Comparison of ENCODE assay signal across 1 cellular context in the genomic region with DNA sequence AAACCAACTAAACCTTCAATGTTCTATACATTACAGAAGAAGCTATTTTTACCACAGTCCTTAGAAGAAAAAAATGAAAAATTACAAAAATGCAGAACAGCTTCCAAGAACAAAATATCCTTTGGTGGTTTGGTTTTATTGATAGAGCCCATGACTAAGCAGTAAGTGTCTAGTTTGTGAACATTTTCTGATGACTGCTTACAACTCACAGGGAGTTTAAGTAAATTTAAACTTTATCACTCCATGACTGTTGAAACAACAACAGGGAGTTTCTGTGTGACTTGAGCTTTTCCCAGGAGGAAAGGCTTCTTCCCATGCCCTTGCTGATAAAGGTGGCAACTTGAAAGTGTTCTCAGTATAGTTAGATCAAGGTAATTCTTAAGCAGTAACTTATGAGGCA.
TF ChIP-seq lines count a peak whose summit lies in the region.

No MANE protein-coding gene starts in this region.

TF ChIP-seq in GM23338, 12 proteins besides CTCF, POLR2A, EP300 and RAD21 (continued from another document):
- TF ChIP-seq, protein P1, sequence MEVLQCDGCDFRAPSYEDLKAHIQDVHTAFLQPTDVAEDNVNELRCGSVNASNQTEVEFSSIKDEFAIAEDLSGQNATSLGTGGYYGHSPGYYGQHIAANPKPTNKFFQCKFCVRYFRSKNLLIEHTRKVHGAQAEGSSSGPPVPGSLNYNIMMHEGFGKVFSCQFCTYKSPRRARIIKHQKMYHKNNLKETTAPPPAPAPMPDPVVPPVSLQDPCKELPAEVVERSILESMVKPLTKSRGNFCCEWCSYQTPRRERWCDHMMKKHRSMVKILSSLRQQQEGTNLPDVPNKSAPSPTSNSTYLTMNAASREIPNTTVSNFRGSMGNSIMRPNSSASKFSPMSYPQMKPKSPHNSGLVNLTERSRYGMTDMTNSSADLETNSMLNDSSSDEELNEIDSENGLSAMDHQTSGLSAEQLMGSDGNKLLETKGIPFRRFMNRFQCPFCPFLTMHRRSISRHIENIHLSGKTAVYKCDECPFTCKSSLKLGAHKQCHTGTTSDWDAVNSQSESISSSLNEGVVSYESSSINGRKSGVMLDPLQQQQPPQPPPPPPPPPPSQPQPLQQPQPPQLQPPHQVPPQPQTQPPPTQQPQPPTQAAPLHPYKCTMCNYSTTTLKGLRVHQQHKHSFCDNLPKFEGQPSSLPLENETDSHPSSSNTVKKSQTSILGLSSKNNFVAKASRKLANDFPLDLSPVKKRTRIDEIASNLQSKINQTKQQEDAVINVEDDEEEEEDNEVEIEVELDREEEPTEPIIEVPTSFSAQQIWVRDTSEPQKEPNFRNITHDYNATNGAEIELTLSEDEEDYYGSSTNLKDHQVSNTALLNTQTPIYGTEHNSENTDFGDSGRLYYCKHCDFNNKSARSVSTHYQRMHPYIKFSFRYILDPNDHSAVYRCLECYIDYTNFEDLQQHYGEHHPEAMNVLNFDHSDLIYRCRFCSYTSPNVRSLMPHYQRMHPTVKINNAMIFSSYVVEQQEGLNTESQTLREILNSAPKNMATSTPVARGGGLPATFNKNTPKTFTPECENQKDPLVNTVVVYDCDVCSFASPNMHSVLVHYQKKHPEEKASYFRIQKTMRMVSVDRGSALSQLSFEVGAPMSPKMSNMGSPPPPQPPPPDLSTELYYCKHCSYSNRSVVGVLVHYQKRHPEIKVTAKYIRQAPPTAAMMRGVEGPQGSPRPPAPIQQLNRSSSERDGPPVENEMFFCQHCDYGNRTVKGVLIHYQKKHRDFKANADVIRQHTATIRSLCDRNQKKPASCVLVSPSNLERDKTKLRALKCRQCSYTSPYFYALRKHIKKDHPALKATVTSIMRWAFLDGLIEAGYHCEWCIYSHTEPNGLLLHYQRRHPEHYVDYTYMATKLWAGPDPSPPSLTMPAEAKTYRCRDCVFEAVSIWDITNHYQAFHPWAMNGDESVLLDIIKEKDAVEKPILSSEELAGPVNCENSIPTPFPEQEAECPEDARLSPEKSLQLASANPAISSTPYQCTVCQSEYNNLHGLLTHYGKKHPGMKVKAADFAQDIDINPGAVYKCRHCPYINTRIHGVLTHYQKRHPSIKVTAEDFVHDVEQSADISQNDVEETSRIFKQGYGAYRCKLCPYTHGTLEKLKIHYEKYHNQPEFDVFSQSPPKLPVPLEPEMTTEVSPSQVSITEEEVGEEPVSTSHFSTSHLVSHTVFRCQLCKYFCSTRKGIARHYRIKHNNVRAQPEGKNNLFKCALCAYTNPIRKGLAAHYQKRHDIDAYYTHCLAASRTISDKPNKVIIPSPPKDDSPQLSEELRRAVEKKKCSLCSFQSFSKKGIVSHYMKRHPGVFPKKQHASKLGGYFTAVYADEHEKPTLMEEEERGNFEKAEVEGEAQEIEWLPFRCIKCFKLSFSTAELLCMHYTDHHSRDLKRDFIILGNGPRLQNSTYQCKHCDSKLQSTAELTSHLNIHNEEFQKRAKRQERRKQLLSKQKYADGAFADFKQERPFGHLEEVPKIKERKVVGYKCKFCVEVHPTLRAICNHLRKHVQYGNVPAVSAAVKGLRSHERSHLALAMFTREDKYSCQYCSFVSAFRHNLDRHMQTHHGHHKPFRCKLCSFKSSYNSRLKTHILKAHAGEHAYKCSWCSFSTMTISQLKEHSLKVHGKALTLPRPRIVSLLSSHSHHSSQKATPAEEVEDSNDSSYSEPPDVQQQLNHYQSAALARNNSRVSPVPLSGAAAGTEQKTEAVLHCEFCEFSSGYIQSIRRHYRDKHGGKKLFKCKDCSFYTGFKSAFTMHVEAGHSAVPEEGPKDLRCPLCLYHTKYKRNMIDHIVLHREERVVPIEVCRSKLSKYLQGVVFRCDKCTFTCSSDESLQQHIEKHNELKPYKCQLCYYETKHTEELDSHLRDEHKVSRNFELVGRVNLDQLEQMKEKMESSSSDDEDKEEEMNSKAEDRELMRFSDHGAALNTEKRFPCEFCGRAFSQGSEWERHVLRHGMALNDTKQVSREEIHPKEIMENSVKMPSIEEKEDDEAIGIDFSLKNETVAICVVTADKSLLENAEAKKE (CRISPR knock-in tag; IDR thresholded peaks at IDR 0.05): no peak
- TF ChIP-seq EZH2 (IDR thresholded peaks at IDR 0.05; ENCODE audit: low read depth, unreplicated experiment): no peak
